In genomic region chr10:93600861-93601773, GRCh38 we compare ENCODE assay signal across 9 cellular contexts. TPM values are rescaled to one million over a fixed set of nuclear protein-coding genes. Genes with fewer than 3 reads are reported as not detected.
DNase-seq lines count a peak whose midpoint lies in the region; TF ChIP-seq lines count a peak whose summit lies in the region.
"Had no signal": no experiment of that assay in that cellular context is flagged by ENCODE, and none has a peak within 500 bp of the region (broad histone marks: within the 10 kb centered on the region; RNA-seq: fewer than 3 reads in every experiment).

Gene RBP4, minus strand, starts transcription at chr10:93601235. Its CDS starts 207 bp downstream, at chr10:93601028.

- H3K4me2 ChIP-seq in PC-9 = peak within 1 kb of the TSS; percentile 54
- H3K4me2 ChIP-seq in neural progenitor cell = peak within 1 kb of the TSS; percentile 95

- H2AFZ ChIP-seq in PC-9 = no peak within 1 kb of the TSS
- peak within 1 kb of the TSS; percentile 63 for H2AFZ ChIP-seq in neural progenitor cell (replicated peaks)

- no peak within 1 kb of the TSS for H3K4me3 ChIP-seq in BE2C (ENCODE audit: low read depth, low read length)
- no peak within 1 kb of the TSS for H3K4me3 ChIP-seq in PC-9
- H3K4me3 ChIP-seq in fibroblast of the aortic adventitia (ENCODE audit: low read depth, low read length) = peak within 1 kb of the TSS; percentile 31
- H3K4me3 ChIP-seq in neural progenitor cell = peak within 1 kb of the TSS; percentile 62

- H3K4me1 ChIP-seq in BE2C (no peaks in the 10 kb centered on the region), PC-9 (replicated peaks; ENCODE audit: insufficient read depth) (no peaks in the 10 kb centered on the region), neural progenitor cell (peaks cover 11% of the 10 kb centered on the region)

- no peak within 1 kb of the TSS for H3K9ac ChIP-seq in neural progenitor cell

- H3K79me2 ChIP-seq in PC-9 (ENCODE audit: low read depth) (no peaks in the 10 kb centered on the region), neural progenitor cell (ENCODE audit: low read depth) (no peaks in the 10 kb centered on the region)

- TF ChIP-seq CTCF in BE2C (IDR thresholded peaks at IDR 0.05; ENCODE audit: low read depth, low read length) = no peak
- no peak for TF ChIP-seq CTCF in PC-9 (conservative IDR thresholded peaks at IDR 0.05)
- no peak for TF ChIP-seq CTCF in fibroblast of the aortic adventitia (IDR thresholded peaks at IDR 0.05; ENCODE audit: insufficient read depth, low read length)
- no peak for TF ChIP-seq CTCF in neural progenitor cell (IDR thresholded peaks at IDR 0.05)

- no peaks in the 10 kb centered on the region for H3K9me2 ChIP-seq in PC-9 (ENCODE audit: insufficient read depth)

- no peaks in the 10 kb centered on the region for H3K36me3 Mint-ChIP-seq in neural progenitor cell
- H3K36me3 Mint-ChIP-seq in activated CD4-positive, alpha-beta T cell treated with anti-CD3 and anti-CD28 coated beads, Interleukin-2, amount 10 ng/mL, durations not matched to agents 24 days and 14 days (ENCODE audit: low read depth) = no peaks in the 10 kb centered on the region

- intact Hi-C loops in PC-9 (cut with micrococcal nuclease; ENCODE audit: unreplicated experiment) = no loop called here
- intact Hi-C loops in activated CD4-positive, alpha-beta T cell treated with anti-CD3 and anti-CD28 coated beads, Interleukin-2, amount 10 ng/mL, durations not matched to agents 24 days and 14 days (cut with micrococcal nuclease) = no loop called here

- no peak within 1 kb of the TSS for H3K27ac ChIP-seq in PC-9
- no peak within 1 kb of the TSS for H3K27ac ChIP-seq in neural progenitor cell

- no peaks in the 10 kb centered on the region for H4K20me1 ChIP-seq in PC-9 (ENCODE audit: insufficient read depth)
- H4K20me1 ChIP-seq in neural progenitor cell (ENCODE audit: low read depth) = no peaks in the 10 kb centered on the region

- H3K27ac Mint-ChIP-seq in neural progenitor cell = no peak within 1 kb of the TSS
- no peak within 1 kb of the TSS for H3K27ac Mint-ChIP-seq in activated CD4-positive, alpha-beta T cell treated with anti-CD3 and anti-CD28 coated beads, Interleukin-2, amount 10 ng/mL, durations not matched to agents 24 days and 14 days

- H3K36me3 ChIP-seq in BE2C = no peaks in the 10 kb centered on the region
- no peaks in the 10 kb centered on the region for H3K36me3 ChIP-seq in PC-9 (ENCODE audit: low read depth)
- H3K36me3 ChIP-seq in neural progenitor cell = no peaks in the 10 kb centered on the region

- peaks cover 42% of the 10 kb centered on the region for H3K27me3 Mint-ChIP-seq in neural progenitor cell (ENCODE audit: insufficient read depth, low read depth)
- peaks cover 59% of the 10 kb centered on the region for H3K27me3 Mint-ChIP-seq in activated CD4-positive, alpha-beta T cell treated with anti-CD3 and anti-CD28 coated beads, Interleukin-2, amount 10 ng/mL, durations not matched to agents 24 days and 14 days

- DNase-seq in BE2C (peak; percentile 13), PC-9 (peak in 1 of 2 experiments; percentile 27), fibroblast of the aortic adventitia (ENCODE audit: low read depth) (peak; percentile 21), neural progenitor cell (ENCODE audit: low spot score) (peak; percentile 55), NCI-H2107 treated with DMSO at 0.1 percent for 48 hours (lab: John Stamatoyannopoulos, UW; ENCODE audit: unreplicated experiment) (no peak), cerebellar cortex (ENCODE audit: low spot score) (no peak), NK-92 (lab: John Stamatoyannopoulos, UW; ENCODE audit: unreplicated experiment) (no peak)
- DNase-seq in activated CD4-positive, alpha-beta T cell treated with anti-CD3 and anti-CD28 coated beads, Interleukin-2, amount 10 ng/mL, durations not matched to agents 24 days and 14 days = no peak
- DNase-seq: activated CD8-positive, alpha-beta memory T cell treated with anti-CD3 and anti-CD28 coated beads for 24 hours had no signal

- peaks cover 2% of the 10 kb centered on the region for H3K9me3 Mint-ChIP-seq in neural progenitor cell
- H3K9me3 Mint-ChIP-seq in activated CD4-positive, alpha-beta T cell treated with anti-CD3 and anti-CD28 coated beads, Interleukin-2, amount 10 ng/mL, durations not matched to agents 24 days and 14 days = no peaks in the 10 kb centered on the region

- H3K4me1 Mint-ChIP-seq in neural progenitor cell = peaks cover 18% of the 10 kb centered on the region
- H3K4me1 Mint-ChIP-seq in activated CD4-positive, alpha-beta T cell treated with anti-CD3 and anti-CD28 coated beads, Interleukin-2, amount 10 ng/mL, durations not matched to agents 24 days and 14 days = no peaks in the 10 kb centered on the region

- H3K9me3 ChIP-seq in BE2C (no peaks in the 10 kb centered on the region), PC-9 (ENCODE audit: insufficient read depth, low read depth) (no peaks in the 10 kb centered on the region), neural progenitor cell (ENCODE audit: low read depth) (no peaks in the 10 kb centered on the region)

- CTCF ChIA-PET in PC-9 (lab: Charles Lee) = no interaction called here

- POLR2A ChIA-PET in PC-9 (lab: Charles Lee; ENCODE audit: unreplicated experiment) = no interaction called here

- peak within 1 kb of the TSS; percentile 77 for H3K4me3 Mint-ChIP-seq in neural progenitor cell
- no peak within 1 kb of the TSS for H3K4me3 Mint-ChIP-seq in activated CD4-positive, alpha-beta T cell treated with anti-CD3 and anti-CD28 coated beads, Interleukin-2, amount 10 ng/mL, durations not matched to agents 24 days and 14 days

- H3F3A ChIP-seq in PC-9 (ENCODE audit: insufficient read depth, low read depth) (no peaks in the 10 kb centered on the region), neural progenitor cell (ENCODE audit: low read depth) (peaks cover 6% of the 10 kb centered on the region)

- BruUV-seq in PC-9 (replicated peaks; lab: Mats Ljungman, UMichigan) = no TSS peak

- H3K27me3 ChIP-seq in BE2C (peaks cover 40% of the 10 kb centered on the region), PC-9 (ENCODE audit: insufficient read depth, low read depth) (no peaks in the 10 kb centered on the region), neural progenitor cell (peaks cover 84% of the 10 kb centered on the region)

RNA-seq across cellular contexts. Expression of gene RBP4, which starts in this region (rescaled TPM):
- not detected for polyA plus RNA-seq in BE2C (2012; ENCODE audit: insufficient read depth, insufficient read length, low read depth)
- total RNA-seq in PC-9 (2021) (0.57 TPM in 1 of 2 replicates, not detected in the other), fibroblast of the aortic adventitia (ENCODE audit: low replicate concordance) (1.9 and 2.5 TPM in 2 replicates), neural progenitor cell (ENCODE audit: low replicate concordance) (0.28 TPM in 1 of 2 replicates, not detected in the other)
- total RNA-seq in activated CD4-positive, alpha-beta T cell treated with anti-CD3 and anti-CD28 coated beads, Interleukin-2, amount 10 ng/mL, durations not matched to agents 24 days and 14 days = not detected in 2 replicates

Comparison
In these comparisons a context has a peak if more than half of its experiments do, and no peak if none do; other contexts are left out.
1. Peak in DNase-seq, H3K4me3 ChIP-seq and H3K4me2 ChIP-seq in neural progenitor cell; RNA of the gene not detected or under 1 TPM.
2. DNase-seq: peak in BE2C (single experiment) and fibroblast of the aortic adventitia (single experiment); none in NCI-H2107 treated with DMSO at 0.1 percent for 48 hours (single experiment), cerebellar cortex (single experiment), NK-92 (single experiment) and activated CD4-positive, alpha-beta T cell treated with anti-CD3 and anti-CD28 coated beads, Interleukin-2, amount 10 ng/mL, durations not matched to agents 24 days and 14 days (single experiment).